8 cellular contexts compared by ENCODE assay signal in the genomic region with DNA sequence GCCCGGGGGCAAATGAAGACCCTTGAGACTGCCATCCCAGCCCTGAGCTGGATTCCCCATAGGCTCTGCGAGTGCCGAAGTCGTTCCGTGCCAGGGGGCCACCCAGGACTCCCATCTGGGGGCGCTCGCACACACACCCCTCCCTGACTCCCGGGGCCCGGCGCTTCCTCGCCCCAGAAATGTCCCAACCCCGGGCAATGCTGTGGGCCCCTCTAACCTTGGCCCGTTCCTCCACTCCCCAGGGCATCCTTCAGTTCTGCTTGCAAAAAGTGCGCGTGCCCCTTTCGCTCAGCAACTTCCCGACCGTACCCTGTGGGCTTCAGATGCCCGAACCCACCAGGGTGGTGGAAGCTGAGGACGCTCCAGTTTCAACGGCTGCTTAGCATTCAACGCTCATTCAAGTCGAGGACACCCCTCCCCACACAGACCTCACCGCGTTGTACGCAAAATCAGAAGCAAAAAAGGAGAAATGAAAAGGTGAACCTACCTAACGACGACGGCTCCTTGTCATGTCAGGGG. TPM values are rescaled to one million over a fixed set of nuclear protein-coding genes. Genes with fewer than 3 reads are reported as not detected.
A peak's percentile ranks its signal among the peaks of the same experiment; 100 is the strongest.
DNase-seq lines count a peak whose midpoint lies in the region; ATAC-seq and TF ChIP-seq lines count a peak whose summit lies in the region.

No MANE protein-coding gene starts in this region.

- no peak overlapping the region for H3K27ac ChIP-seq in ectodermal cell (ENCODE audit: insufficient read depth, low read depth, low read length, poor library complexity, severe bottlenecking)
- H3K27ac ChIP-seq in uterus, result peak overlapping the region; percentile 97 to 98

- H3K27me3 Mint-ChIP-seq in T-cell, result no peaks in the 10 kb centered on the region

- H3K27ac Mint-ChIP-seq in T-cell, result peak overlapping the region; percentile 97 to 99

- H3K36me3 ChIP-seq in ectodermal cell (ENCODE audit: control insufficient read depth, insufficient read depth, low read length) (no peaks in the 10 kb centered on the region), mucosa of stomach (ENCODE audit: control insufficient read depth, insufficient read depth, low read length) (no peaks in the 10 kb centered on the region), uterus (no peaks in the 10 kb centered on the region)

- TF ChIP-seq CTCF in HFF-Myc (IDR thresholded peaks at IDR 0.05; ENCODE audit: low read depth, low read length, missing control alignments) (peak; percentile 31), uterus (IDR thresholded peaks at IDR 0.05) (peak in 3 of 4 experiments; percentile 6 to 28 (median 27))

- H3K9me3 ChIP-seq in ectodermal cell (ENCODE audit: control insufficient read depth, low read length), result no peaks in the 10 kb centered on the region
- no peaks in the 10 kb centered on the region for H3K9me3 ChIP-seq in mucosa of stomach (ENCODE audit: control insufficient read depth, low read length)
- H3K9me3 ChIP-seq in uterus, result no peaks in the 10 kb centered on the region

- peak; percentile 24 to 47 (median 36) for ATAC-seq in T-cell (replicated peaks in 1 of 4)
- no peak for ATAC-seq in GM19023 (IDR thresholded peaks at IDR 0.05; ENCODE audit: unreplicated experiment)

- WGBS in ectodermal cell, 2 experiments, result 0 to 1% methylated on average over 29 of the region's 29 CpGs

- H3K4me1 ChIP-seq in ectodermal cell (ENCODE audit: control insufficient read depth, insufficient read depth, low read length), result peaks cover 37% of the 10 kb centered on the region
- peaks cover 14% of the 10 kb centered on the region for H3K4me1 ChIP-seq in mucosa of stomach (ENCODE audit: control insufficient read depth, insufficient read depth, low read length)
- no peaks in the 10 kb centered on the region for H3K4me1 ChIP-seq in uterus

- H3K9ac ChIP-seq in mucosa of stomach (ENCODE audit: low read length), result peak overlapping the region; percentile 12

- H3K4me3 ChIP-seq in HFF-Myc (replicated peaks; ENCODE audit: low read depth, low read length), result peak overlapping the region; percentile 68
- H3K4me3 ChIP-seq in ectodermal cell (ENCODE audit: insufficient read depth, low read depth, low read length), result peak overlapping the region; percentile 49
- H3K4me3 ChIP-seq in mucosa of stomach (ENCODE audit: low read length), result peak overlapping the region; percentile 40
- H3K4me3 ChIP-seq in uterus, result peak overlapping the region; percentile 76 to 85

- POLR2A ChIA-PET in T-cell (lab: Charles Lee), result interaction anchor here (0.6 to 3.1 kb wide), 8 partner anchors 8 to 191 kb away, joined by 4 to 15 read pairs (median 5); no protein-coding TSS in a partner anchor

- no peaks in the 10 kb centered on the region for H3K9me3 Mint-ChIP-seq in T-cell

- peaks cover 96 to 100% (median 97%) of the 10 kb centered on the region in 3 donors for H3K4me1 Mint-ChIP-seq in T-cell

- H3K27me3 ChIP-seq in ectodermal cell (ENCODE audit: control insufficient read depth, insufficient read depth, low read length, poor library complexity, severe bottlenecking) (peaks cover 46% of the 10 kb centered on the region), mucosa of stomach (ENCODE audit: control insufficient read depth, insufficient read depth, low read length) (peaks cover 39% of the 10 kb centered on the region), uterus (no peaks in the 10 kb centered on the region)

- CTCF ChIA-PET in T-cell (lab: Charles Lee), result interaction anchor here (0.5 to 9.5 kb wide), 16 partner anchors 8 to 115 kb away, joined by 3 to 88 read pairs (median 6); a partner anchor contains a TSS

- H3K36me3 Mint-ChIP-seq in T-cell, result peaks cover 86% of the 10 kb centered on the region

- H3K4me3 Mint-ChIP-seq in T-cell, result peak overlapping the region; percentile 88 to 93 (median 90)

- intact Hi-C loops in uterus (cut with DNase I; ENCODE audit: low total_unique reads), result no loop called here

- DNase-seq in GM03348 (ENCODE audit: low spot score) (peak; percentile 45), HFF-Myc (ENCODE audit: extremely low read depth, low read depth) (no peak), T-cell (peak in 15 of 34 experiments; percentile 10 to 45 (median 35)), uterus (peak; percentile 55), ureter (ENCODE audit: low spot score) (no peak)

- TF ChIP-seq POLR2A in uterus (IDR thresholded peaks at IDR 0.05), result no peak

RNA-seq across cellular contexts. Expression of a gene that starts 25.4 kb away (rescaled TPM):
- total RNA-seq in T-cell (100 to 1,000 TPM; 381 to 480 (median 441) TPM), uterus (100 to 1,000 TPM in 2 of 4 donors, 10 to 100 TPM in 2; 29.0 to 106 (median 80.4) TPM), ureter (12.1 TPM)
- 10.3 TPM for polyA plus RNA-seq in ectodermal cell (2013, experiment 1 of 4)
- 5.3 TPM for polyA plus RNA-seq in ectodermal cell (2013, experiment 2 of 4)
- 5.3 TPM for polyA plus RNA-seq in ectodermal cell (2013, experiment 3 of 4)
- 6.4 TPM for polyA plus RNA-seq in ectodermal cell (2013, experiment 4 of 4)

Comparison
In these comparisons a context has a peak if more than half of its experiments do, and no peak if none do; other contexts are left out.
1. DNase-seq: peak in GM03348 (single experiment) and uterus (2 of 2); none in HFF-Myc (single experiment) and ureter (single experiment).
2. Peak in every context shown above with its lines, with median percentiles within 50 percentile points of each other: H3K4me3 ChIP-seq.